4 cellular contexts compared by ENCODE assay signal in genomic region chr3:26603771-26604170, GRCh38.
TF ChIP-seq lines count a peak whose summit lies in the region.

No MANE protein-coding gene starts in this region.

TF ChIP-seq in A549, 52 proteins besides CTCF, POLR2A, EP300 and RAD21:
- TF ChIP-seq ZFP36 (IDR thresholded peaks at IDR 0.05; ENCODE audit: borderline replicate concordance, partially characterized antibody), result peak; percentile 91
TF ChIP-seq in A549: peak in this region for 1; not testable (repeated sequence) for 51.

TF ChIP-seq in HEK293, 187 proteins besides CTCF, POLR2A, EP300 and RAD21:
- TF ChIP-seq ZNF585B (tag by site-specific recombination; IDR thresholded peaks at IDR 0.05), result peak; percentile 84

TF ChIP-seq in K562, 482 proteins besides CTCF, POLR2A, EP300 and RAD21:
- TF ChIP-seq ZFP36 (IDR thresholded peaks at IDR 0.05; ENCODE audit: low read depth, low read length, partially characterized antibody), result peak; percentile 75

TF ChIP-seq in HepG2, 621 proteins besides CTCF, POLR2A, EP300 and RAD21:
- TF ChIP-seq ZFP36 (IDR thresholded peaks at IDR 0.05; ENCODE audit: borderline replicate concordance, low read depth, low read length, partially characterized antibody), result peak; percentile 14
